ENCODE assay signal across 8 cellular contexts in the genomic region with DNA sequence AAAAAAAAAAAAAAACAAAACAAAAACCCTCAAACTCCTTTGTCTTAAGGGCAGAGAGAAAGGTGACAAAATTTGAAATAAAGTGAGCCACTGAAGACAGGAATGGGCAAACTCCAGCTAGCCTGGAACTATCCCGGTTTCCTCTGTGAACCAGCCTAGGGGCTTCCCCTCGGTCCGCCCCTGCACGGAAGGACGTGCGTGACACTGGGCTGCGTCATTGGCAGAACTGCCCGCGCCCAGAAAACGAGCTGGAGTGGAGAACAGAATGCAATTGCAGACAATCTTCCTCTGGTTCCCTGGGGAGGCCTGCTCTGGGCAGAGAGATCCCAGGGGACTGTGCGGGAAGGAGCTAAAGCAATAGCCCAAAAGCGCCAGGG. TPM values are rescaled to one million over a fixed set of nuclear protein-coding genes. Genes with fewer than 3 reads are reported as not detected.
DNase-seq lines count a peak whose midpoint lies in the region; ATAC-seq and TF ChIP-seq lines count a peak whose summit lies in the region.

No MANE protein-coding gene starts in this region.

- in situ Hi-C loops in ACHN (cut with HindIII; ENCODE audit: low pct_ligation_motif_present, low pct_unique_long_range_greater_than_20kb, low sequenced_read_pairs) = no loop called here

- WGBS in lower leg skin, 2 donors = 0% methylated on average over 12 of the region's 12 CpGs

- no peaks in the 10 kb centered on the region for H3K36me3 Mint-ChIP-seq in T-helper 2 cell treated with Interferon-gamma antibody and Interleukin-4, amounts not matched to agents 5 μg/mL and 100 μg/mL, for 36 hours (ENCODE audit: low read depth)

- intact Hi-C loops in lower leg skin (cut with DNase I; ENCODE audit: low total_unique reads) = no loop called here

- TF ChIP-seq CTCF in lower leg skin (IDR thresholded peaks at IDR 0.05) = no peak

- H3K4me1 Mint-ChIP-seq in T-helper 2 cell treated with Interferon-gamma antibody and Interleukin-4, amounts not matched to agents 5 μg/mL and 100 μg/mL, for 36 hours (ENCODE audit: low read depth) = peaks cover 22% of the 10 kb centered on the region

- peak; percentile 44 for ATAC-seq in GM18517 (IDR thresholded peaks at IDR 0.05; ENCODE audit: unreplicated experiment)
- peak; percentile 30 for ATAC-seq in HG03039 (IDR thresholded peaks at IDR 0.05; ENCODE audit: unreplicated experiment)

- H3K27ac Mint-ChIP-seq in T-helper 2 cell treated with Interferon-gamma antibody and Interleukin-4, amounts not matched to agents 5 μg/mL and 100 μg/mL, for 36 hours = peak overlapping the region; percentile 31

- DNase-seq in ACHN (peak; percentile 83), dedifferentiated amniotic fluid mesenchymal stem cell (ENCODE audit: extremely low spot score) (peak; percentile 74), lower leg skin (ENCODE audit: low spot score in 2 of 2) (peak; percentile 62 to 92), NCI-H446 treated with DMSO at 0.1 percent for 48 hours (lab: John Stamatoyannopoulos, UW) (no peak)
- DNase-seq in T-helper 2 cell treated with Interferon-gamma antibody and Interleukin-4, amounts not matched to agents 5 μg/mL and 100 μg/mL, for 36 hours (ENCODE audit: low spot score) = peak; percentile 66
- DNase-seq in stimulated activated CD4-positive, alpha-beta T cell treated with anti-CD3 and anti-CD28 coated beads, TNF-alpha, amount 100 ng/mL, for 24 hours (ENCODE audit: low read depth in 3 of 3) = peak in 2 of 3 experiments; percentile 22 to 69

- no peaks in the 10 kb centered on the region for H3K9me3 Mint-ChIP-seq in T-helper 2 cell treated with Interferon-gamma antibody and Interleukin-4, amounts not matched to agents 5 μg/mL and 100 μg/mL, for 36 hours

- no peak for TF ChIP-seq POLR2A in lower leg skin (IDR thresholded peaks at IDR 0.05)

- H3K4me3 ChIP-seq in lower leg skin (ENCODE audit: low read depth, poor library complexity, severe bottlenecking) = peak overlapping the region; percentile 6

- H3K27me3 Mint-ChIP-seq in T-helper 2 cell treated with Interferon-gamma antibody and Interleukin-4, amounts not matched to agents 5 μg/mL and 100 μg/mL, for 36 hours (ENCODE audit: low read depth) = peaks cover 20% of the 10 kb centered on the region

- H3K4me3 Mint-ChIP-seq in T-helper 2 cell treated with Interferon-gamma antibody and Interleukin-4, amounts not matched to agents 5 μg/mL and 100 μg/mL, for 36 hours = peak overlapping the region; percentile 70

RNA-seq across cellular contexts. Expression of a gene that starts 0.6 kb away (rescaled TPM):
- total RNA-seq in lower leg skin = 10 to 100 TPM; 26.9 to 87.3 (median 69.6) TPM
